26 cellular contexts compared by ENCODE assay signal in the genomic region with DNA sequence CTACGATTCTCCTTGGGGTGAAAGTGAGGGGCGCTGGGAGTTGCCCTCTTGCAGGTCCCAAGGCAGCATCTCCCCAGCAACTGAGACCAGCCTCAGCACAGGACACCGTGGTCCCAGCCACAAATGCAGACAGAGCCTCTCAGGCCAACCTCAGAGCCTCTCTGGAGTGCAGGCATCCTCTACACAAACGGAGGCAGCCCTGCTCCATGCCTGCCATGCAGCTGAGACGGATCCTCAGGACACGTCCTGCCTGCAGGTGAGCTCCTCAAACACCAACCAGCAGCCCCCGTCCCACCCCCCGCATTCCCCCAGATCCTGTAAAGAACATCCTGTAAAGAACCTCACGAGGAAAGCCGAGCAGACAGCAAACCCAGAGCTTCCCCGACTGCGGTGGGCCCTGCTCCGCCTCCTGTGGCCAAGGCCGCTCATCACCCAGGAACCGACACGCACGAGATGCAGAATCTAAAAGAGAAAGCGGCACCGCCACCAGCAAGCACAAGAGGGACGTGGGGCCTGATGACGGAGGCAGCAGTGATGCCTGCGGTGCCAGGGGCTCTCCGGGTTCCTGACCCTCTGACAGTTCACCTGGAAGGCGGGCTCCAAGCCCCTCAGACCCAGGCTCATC.
"Had no signal": no experiment of that assay in that cellular context is flagged by ENCODE, and none has a peak within 500 bp of the region (broad histone marks: within the 10 kb centered on the region; RNA-seq: fewer than 3 reads in every experiment).

No MANE protein-coding gene starts in this region.

- H3K9me3 ChIP-seq: ovary, prostate gland, suprapubic skin, tibial artery, uterus had no signal

- H3K9ac ChIP-seq: neural progenitor cell had no signal

- DNase-seq: kidney glomerular epithelial cell; left cardiac atrium; mesendoderm; naive B cell; natural killer cell; nephron progenitor cell; ovary; retina; right cardiac atrium; stimulated activated CD4-positive, alpha-beta T cell treated with anti-CD3 and anti-CD28 coated beads, Interleukin-4, amount 100 ng/mL, for 24 hours; stimulated activated naive CD4-positive, alpha-beta T cell; tibial artery; trophoblast cell; uterus had no signal

- H3K4me2 ChIP-seq: hepatocyte, neural progenitor cell had no signal

- H3K27ac ChIP-seq: hepatocyte, neural progenitor cell, ovary, prostate gland, skin epidermis, suprapubic skin, thoracic aorta, tibial artery, uterus had no signal

- H3K27ac Mint-ChIP-seq: mesothelial cell of epicardium; natural killer cell; nephron progenitor cell; neural progenitor cell; stimulated activated effector memory CD8-positive, alpha-beta T cell treated with anti-CD3 and anti-CD28 coated beads, Interleukin-12 subunit alpha, Interleukin-12 subunit beta, amount 100 ng/mL, for 72 hours; stimulated activated naive CD8-positive, alpha-beta T cell treated with anti-CD3 and anti-CD28 coated beads, Interleukin-15, Interleukin-2, amounts not matched to agents 100 ng/mL and 50 ng/mL, for 24 hours had no signal

- H3K36me3 ChIP-seq: neural progenitor cell, ovary, prostate gland, suprapubic skin, thoracic aorta, tibial artery, uterus had no signal

- H3K27me3 Mint-ChIP-seq: naive B cell; stimulated activated naive CD8-positive, alpha-beta T cell treated with anti-CD3 and anti-CD28 coated beads, Interleukin-15, Interleukin-2, amounts not matched to agents 100 ng/mL and 50 ng/mL, for 24 hours had no signal

- H3K27me3 ChIP-seq: hepatocyte, neural progenitor cell, ovary, suprapubic skin, uterus had no signal

- H3K79me2 ChIP-seq: hepatocyte had no signal

- ATAC-seq: left cardiac atrium; left lobe of liver; natural killer cell; right cardiac atrium; sciatic nerve; stimulated activated effector memory CD8-positive, alpha-beta T cell treated with anti-CD3 and anti-CD28 coated beads, Interleukin-12 subunit alpha, Interleukin-12 subunit beta, amount 100 ng/mL, for 72 hours had no signal

- H2AFZ ChIP-seq: hepatocyte, neural progenitor cell had no signal

- H3K4me3 ChIP-seq: hepatocyte, lung, neural progenitor cell, ovary, prostate gland, skin epidermis, suprapubic skin, thoracic aorta, tibial artery, uterus had no signal

- H3K4me1 ChIP-seq: neural progenitor cell, prostate gland, tibial artery, uterus had no signal

- H3K4me1 Mint-ChIP-seq: mesothelial cell of epicardium, naive B cell, natural killer cell had no signal

- H3K4me3 Mint-ChIP-seq: mesothelial cell of epicardium; naive B cell; natural killer cell; nephron progenitor cell; neural progenitor cell; stimulated activated effector memory CD8-positive, alpha-beta T cell treated with anti-CD3 and anti-CD28 coated beads, Interleukin-12 subunit alpha, Interleukin-12 subunit beta, amount 100 ng/mL, for 72 hours; stimulated activated naive CD8-positive, alpha-beta T cell treated with anti-CD3 and anti-CD28 coated beads, Interleukin-15, Interleukin-2, amounts not matched to agents 100 ng/mL and 50 ng/mL, for 24 hours had no signal

- H3K36me3 Mint-ChIP-seq: mesothelial cell of epicardium; natural killer cell; neural progenitor cell; stimulated activated effector memory CD8-positive, alpha-beta T cell treated with anti-CD3 and anti-CD28 coated beads, Interleukin-12 subunit alpha, Interleukin-12 subunit beta, amount 100 ng/mL, for 72 hours had no signal
